Comparison of ENCODE assay signal across 7 cellular contexts in the genomic region with DNA sequence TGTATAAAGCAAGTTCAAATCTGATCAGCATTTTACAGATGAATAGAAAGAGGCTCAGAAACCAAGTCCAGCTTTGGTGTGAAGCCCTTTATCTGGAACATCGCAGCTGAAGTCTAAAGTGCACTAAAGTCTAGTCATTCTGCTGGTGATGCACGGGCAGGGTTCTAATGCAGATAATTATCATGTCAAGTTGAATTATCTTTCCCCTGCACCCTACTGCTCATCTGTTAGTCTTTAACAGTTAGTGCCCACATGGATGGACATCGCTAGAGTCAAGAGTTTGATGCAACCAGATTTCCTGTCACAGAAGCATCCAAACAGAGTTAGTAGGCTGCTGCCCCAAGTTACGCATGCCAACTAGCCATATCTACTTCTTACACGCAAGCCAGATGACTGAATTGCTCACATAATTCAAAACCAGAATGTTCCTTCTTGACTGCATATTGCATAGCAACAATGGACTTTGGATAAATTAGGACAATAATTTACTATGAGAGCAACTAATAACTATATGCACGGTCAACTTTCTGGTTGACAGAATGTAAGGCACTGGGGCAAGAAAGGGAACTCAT. TPM values are rescaled to one million over a fixed set of nuclear protein-coding genes. Genes with fewer than 3 reads are reported as not detected.
DNase-seq lines count a peak whose midpoint lies in the region; ATAC-seq and TF ChIP-seq lines count a peak whose summit lies in the region.

No MANE protein-coding gene starts in this region.

- H3F3A ChIP-seq in MM.1S (ENCODE audit: insufficient read depth, low read length): peaks cover 8% of the 10 kb centered on the region

- no peak overlapping the region for H3K27ac ChIP-seq in DND-41 (ENCODE audit: low read length)
- no peak overlapping the region for H3K27ac ChIP-seq in MM.1S (ENCODE audit: low read length)
- H3K27ac ChIP-seq in colonic mucosa: no peak overlapping the region
- H3K27ac ChIP-seq in parathyroid adenoma: no peak overlapping the region

- H3K79me2 ChIP-seq in DND-41 (ENCODE audit: insufficient read depth, low read length) (peaks cover 38% of the 10 kb centered on the region), MM.1S (ENCODE audit: low read length) (peaks cover 34% of the 10 kb centered on the region), parathyroid adenoma (peaks cover 5% of the 10 kb centered on the region)

- DNase-seq in DND-41 (no peak), MM.1S (no peak), colonic mucosa (no peak), NCI-H446 (lab: John Stamatoyannopoulos, UW) (no peak), RKO (ENCODE audit: low spot score) (no peak), NCI-H1105 (lab: John Stamatoyannopoulos, UW) (no peak)

- intact Hi-C loops in colonic mucosa (cut with DNase I): no loop called here

- no peak for ATAC-seq in DND-41 (ENCODE audit: insufficient read depth, low read depth)

- peaks cover 42% of the 10 kb centered on the region for H3K4me1 ChIP-seq in DND-41 (ENCODE audit: insufficient read depth, low read length)
- H3K4me1 ChIP-seq in MM.1S (ENCODE audit: low read length): peaks cover 17% of the 10 kb centered on the region
- H3K4me1 ChIP-seq in colonic mucosa: peaks cover 19% of the 10 kb centered on the region
- H3K4me1 ChIP-seq in parathyroid adenoma: peaks cover 3% of the 10 kb centered on the region

- H2AFZ ChIP-seq in DND-41 (ENCODE audit: low read depth, low read length): peak overlapping the region; percentile 91
- peak overlapping the region; percentile 61 for H2AFZ ChIP-seq in MM.1S (ENCODE audit: low read length)
- peak overlapping the region; percentile 72 for H2AFZ ChIP-seq in parathyroid adenoma

- H4K20me1 ChIP-seq in DND-41 (ENCODE audit: insufficient read depth, low read length) (peaks cover 16% of the 10 kb centered on the region; the same call in 1 of the 2 replicates), MM.1S (ENCODE audit: insufficient read depth, low read length) (peaks cover 18% of the 10 kb centered on the region)

- H3K36me3 ChIP-seq in DND-41 (ENCODE audit: insufficient read depth, low read length): peaks cover 13% of the 10 kb centered on the region
- peaks cover 5% of the 10 kb centered on the region; the same call in 1 of the 2 replicates for H3K36me3 ChIP-seq in MM.1S (replicated peaks; ENCODE audit: insufficient read depth, low read length)
- H3K36me3 ChIP-seq in colonic mucosa: no peaks in the 10 kb centered on the region
- H3K36me3 ChIP-seq in parathyroid adenoma (ENCODE audit: control insufficient read depth, insufficient read depth, low read length): no peaks in the 10 kb centered on the region

- no peaks in the 10 kb centered on the region for H3K27me3 ChIP-seq in DND-41 (ENCODE audit: insufficient read depth, low read length, poor library complexity)
- H3K27me3 ChIP-seq in MM.1S (replicated peaks; ENCODE audit: insufficient read depth, low read length): no peaks in the 10 kb centered on the region
- H3K27me3 ChIP-seq in colonic mucosa: no peaks in the 10 kb centered on the region
- no peaks in the 10 kb centered on the region for H3K27me3 ChIP-seq in parathyroid adenoma (ENCODE audit: control insufficient read depth, insufficient read depth, low read length)

- no peak for TF ChIP-seq CTCF in DND-41 (IDR thresholded peaks at IDR 0.05; ENCODE audit: borderline replicate concordance, extremely low read depth, low read length, poor library complexity, severe bottlenecking)
- no peak for TF ChIP-seq CTCF in MM.1S (IDR thresholded peaks at IDR 0.05; ENCODE audit: low read length)
- no peak for TF ChIP-seq CTCF in colonic mucosa (IDR thresholded peaks at IDR 0.05)
- no peak for TF ChIP-seq CTCF in parathyroid adenoma (IDR thresholded peaks at IDR 0.05)

- H3K9ac ChIP-seq in DND-41 (ENCODE audit: low read depth, low read length) (no peak overlapping the region), MM.1S (ENCODE audit: low read length) (no peak overlapping the region), colonic mucosa (ENCODE audit: low read depth in 2 of 2, low read length in 2 of 2) (no peak overlapping the region), parathyroid adenoma (no peak overlapping the region)

- H3K9me3 ChIP-seq in DND-41 (ENCODE audit: insufficient read depth, low read length, severe bottlenecking): no peaks in the 10 kb centered on the region
- no peaks in the 10 kb centered on the region for H3K9me3 ChIP-seq in MM.1S (replicated peaks; ENCODE audit: insufficient read depth, low read length)
- no peaks in the 10 kb centered on the region for H3K9me3 ChIP-seq in colonic mucosa
- H3K9me3 ChIP-seq in parathyroid adenoma (ENCODE audit: control insufficient read depth, low read length): no peaks in the 10 kb centered on the region

- peak overlapping the region in 1 of 2 experiments; percentile 30; a peak in 1 of 4 replicates for H3K4me3 ChIP-seq in DND-41 (ENCODE audit: low read depth in 1 of 2, low read length in 2 of 2)
- peak overlapping the region; percentile 22; the same call in 1 of the 2 replicates for H3K4me3 ChIP-seq in MM.1S (ENCODE audit: low read length)
- peak overlapping the region; percentile 26 for H3K4me3 ChIP-seq in colonic mucosa
- no peak overlapping the region for H3K4me3 ChIP-seq in parathyroid adenoma (ENCODE audit: low read depth, low read length)

- H3K4me2 ChIP-seq in DND-41 (ENCODE audit: insufficient read depth, low read length) (peak overlapping the region; percentile 69), MM.1S (ENCODE audit: low read depth, low read length) (peak overlapping the region; percentile 75; the same call in 1 of the 2 replicates), parathyroid adenoma (ENCODE audit: low read length) (no peak overlapping the region)

- H3K9me2 ChIP-seq in MM.1S (replicated peaks; ENCODE audit: insufficient read depth, low read length): no peaks in the 10 kb centered on the region

RNA-seq across cellular contexts. Expression of a gene that starts 1.6 kb away (rescaled TPM):
- 100 to 1,000 TPM in 1 of 2 donors, 10 to 100 TPM in 1; 59.9 to 112 TPM for total RNA-seq in colonic mucosa

RNA-seq across cellular contexts. Expression of a gene that starts 17.8 kb away (rescaled TPM):
- total RNA-seq in colonic mucosa: 1 to 10 TPM; 2.7 to 2.9 TPM

RNA-seq across cellular contexts. Expression of a gene that starts 56.8 kb away (rescaled TPM):
- total RNA-seq in colonic mucosa: under 1 TPM; 0.08 to 0.35 TPM
